In genomic region chr5:179804599-179804947, GRCh38 we compare ENCODE assay signal across 12 cellular contexts. TPM values are rescaled to one million over a fixed set of nuclear protein-coding genes. Genes with fewer than 3 reads are reported as not detected.
DNase-seq lines count a peak whose midpoint lies in the region; FAIRE-seq and TF ChIP-seq lines count a peak whose summit lies in the region.
"Had no signal": no experiment of that assay in that cellular context is flagged by ENCODE, and none has a peak within 500 bp of the region (broad histone marks: within the 10 kb centered on the region; RNA-seq: fewer than 3 reads in every experiment).

No MANE protein-coding gene starts in this region.

- no peaks in the 10 kb centered on the region for H3K9me3 ChIP-seq in kidney (ENCODE audit: control insufficient read depth in 1 of 2, low read length in 2 of 2)
- H3K9me3 ChIP-seq in stomach, result no peaks in the 10 kb centered on the region
- H3K9me3 ChIP-seq: heart left ventricle had no signal

- TF ChIP-seq CTCF in kidney (IDR thresholded peaks at IDR 0.05; ENCODE audit: borderline replicate concordance, extremely low read depth, insufficient read depth) (no peak), stomach (IDR thresholded peaks at IDR 0.05) (no peak)

- TF ChIP-seq POLR2A in stomach (IDR thresholded peaks at IDR 0.05), result no peak

- H3K4me1 ChIP-seq in kidney (ENCODE audit: control insufficient read depth in 1 of 2, insufficient read depth in 1 of 2, low read depth in 1 of 2, low read length in 2 of 2) (peaks cover 20 to 31% of the 10 kb centered on the region in 2 donors), stomach (peaks cover 54 to 65% (median 63%) of the 10 kb centered on the region in 4 donors)

- no peak for TF ChIP-seq EP300 in stomach (IDR thresholded peaks at IDR 0.05)

- no peaks in the 10 kb centered on the region for H3K27me3 Mint-ChIP-seq in T-helper 1 cell treated with Interleukin-12 subunit alpha and Interleukin-12 subunit beta and Interleukin-4 antibody, amounts not matched to agents 30 μg/mL and 1 μg/mL, for 36 hours (ENCODE audit: low read depth)
- no peaks in the 10 kb centered on the region for H3K27me3 Mint-ChIP-seq in activated T-helper 2 cell treated with anti-CD3 and anti-CD28 coated beads, Interferon-gamma antibody, Interleukin-2, Interleukin-4, amounts not matched to agents 10 μg/mL and 5 μg/mL and 100 μg/mL, durations not matched to agents 14 hours and 24 hours and 36 hours (ENCODE audit: low read depth)

- H3K4me3 Mint-ChIP-seq in T-helper 1 cell treated with Interleukin-12 subunit alpha and Interleukin-12 subunit beta and Interleukin-4 antibody, amounts not matched to agents 30 μg/mL and 1 μg/mL, for 36 hours, result peak overlapping the region; percentile 85
- peak overlapping the region; percentile 87 for H3K4me3 Mint-ChIP-seq in activated T-helper 2 cell treated with anti-CD3 and anti-CD28 coated beads, Interferon-gamma antibody, Interleukin-2, Interleukin-4, amounts not matched to agents 10 μg/mL and 5 μg/mL and 100 μg/mL, durations not matched to agents 14 hours and 24 hours and 36 hours (ENCODE audit: low read depth)

- no peaks in the 10 kb centered on the region for H3K9me3 Mint-ChIP-seq in T-helper 1 cell treated with Interleukin-12 subunit alpha and Interleukin-12 subunit beta and Interleukin-4 antibody, amounts not matched to agents 30 μg/mL and 1 μg/mL, for 36 hours
- H3K9me3 Mint-ChIP-seq in activated T-helper 2 cell treated with anti-CD3 and anti-CD28 coated beads, Interferon-gamma antibody, Interleukin-2, Interleukin-4, amounts not matched to agents 10 μg/mL and 5 μg/mL and 100 μg/mL, durations not matched to agents 14 hours and 24 hours and 36 hours, result no peaks in the 10 kb centered on the region

- FAIRE-seq in kidney (lab: Jason Lieb, UNC), result no peak
- FAIRE-seq: GM18507 had no signal

- peaks cover 6% of the 10 kb centered on the region for H3K36me3 Mint-ChIP-seq in T-helper 1 cell treated with Interleukin-12 subunit alpha and Interleukin-12 subunit beta and Interleukin-4 antibody, amounts not matched to agents 30 μg/mL and 1 μg/mL, for 36 hours (ENCODE audit: low read depth)
- H3K36me3 Mint-ChIP-seq in activated T-helper 2 cell treated with anti-CD3 and anti-CD28 coated beads, Interferon-gamma antibody, Interleukin-2, Interleukin-4, amounts not matched to agents 10 μg/mL and 5 μg/mL and 100 μg/mL, durations not matched to agents 14 hours and 24 hours and 36 hours (ENCODE audit: low read depth), result peaks cover 24% of the 10 kb centered on the region

- peak overlapping the region in 1 of 2 donors; percentile 73 for H3K9ac ChIP-seq in kidney (ENCODE audit: low read length in 2 of 2)

- no peaks in the 10 kb centered on the region for H3K27me3 ChIP-seq in stomach
- H3K27me3 ChIP-seq: heart left ventricle had no signal

- peak overlapping the region; percentile 44 to 62 for H3K4me3 ChIP-seq in kidney (ENCODE audit: low read length in 2 of 2)
- peak overlapping the region in 3 of 4 donors; percentile 92 to 96 (median 93) for H3K4me3 ChIP-seq in stomach

- H3K27ac Mint-ChIP-seq in T-helper 1 cell treated with Interleukin-12 subunit alpha and Interleukin-12 subunit beta and Interleukin-4 antibody, amounts not matched to agents 30 μg/mL and 1 μg/mL, for 36 hours, result no peak overlapping the region
- H3K27ac Mint-ChIP-seq in activated T-helper 2 cell treated with anti-CD3 and anti-CD28 coated beads, Interferon-gamma antibody, Interleukin-2, Interleukin-4, amounts not matched to agents 10 μg/mL and 5 μg/mL and 100 μg/mL, durations not matched to agents 14 hours and 24 hours and 36 hours, result peak overlapping the region; percentile 87

- intact Hi-C loops in activated T-helper 2 cell treated with anti-CD3 and anti-CD28 coated beads, Interferon-gamma antibody, Interleukin-2, Interleukin-4, amounts not matched to agents 10 μg/mL and 5 μg/mL and 100 μg/mL, durations not matched to agents 14 hours and 24 hours and 36 hours (cut with micrococcal nuclease), result loop anchor here (5.0 to 10.0 kb wide), 4 partner anchors 33 to 182 kb away; partner anchors contain the start of genes CANX and HNRNPH1
- intact Hi-C loops in kidney (cut with DNase I) (no loop called here), stomach (cut with DNase I; ENCODE audit: low total_unique reads) (no loop called here)

- H3K4me1 Mint-ChIP-seq in T-helper 1 cell treated with Interleukin-12 subunit alpha and Interleukin-12 subunit beta and Interleukin-4 antibody, amounts not matched to agents 30 μg/mL and 1 μg/mL, for 36 hours (ENCODE audit: low read depth), result peaks cover 26% of the 10 kb centered on the region
- H3K4me1 Mint-ChIP-seq in activated T-helper 2 cell treated with anti-CD3 and anti-CD28 coated beads, Interferon-gamma antibody, Interleukin-2, Interleukin-4, amounts not matched to agents 10 μg/mL and 5 μg/mL and 100 μg/mL, durations not matched to agents 14 hours and 24 hours and 36 hours (ENCODE audit: low read depth), result peaks cover 30% of the 10 kb centered on the region

- H3K36me3 ChIP-seq in kidney (ENCODE audit: control insufficient read depth in 1 of 2, insufficient read depth in 2 of 2, low read length in 2 of 2), result peaks cover 4 to 10% of the 10 kb centered on the region in 2 donors
- peaks cover 19 to 30% (median 24%) of the 10 kb centered on the region in 4 donors for H3K36me3 ChIP-seq in stomach

- DNase-seq in T-helper 1 cell (no peak), kidney (no peak), stomach (no peak), GM19240 (ENCODE audit: insufficient read length, low spot score) (no peak), NCI-H2107 (lab: John Stamatoyannopoulos, UW) (no peak)
- no peak for DNase-seq in activated T-helper 2 cell treated with anti-CD3 and anti-CD28 coated beads, Interferon-gamma antibody, Interleukin-2, Interleukin-4, amounts not matched to agents 10 μg/mL and 5 μg/mL and 100 μg/mL, durations not matched to agents 14 hours and 24 hours and 36 hours (ENCODE audit: low spot score)
- no peak for DNase-seq in activated effector memory CD4-positive, alpha-beta T cell treated with Interleukin-2 at 50 U/mL for 16 hours
- DNase-seq: ACHN, NCI-H345 had no signal

- WGBS in stomach, 5 donors, result 72 to 81% (median 80%) methylated on average over 6 of the region's 6 CpGs

- H3K27ac ChIP-seq in kidney (ENCODE audit: low read depth in 2 of 2, low read length in 2 of 2) (peak overlapping the region in 1 of 2 donors; percentile 91), stomach (peak overlapping the region; percentile 94 to 99 (median 95))

RNA-seq across cellular contexts. Expression of gene MGAT4B, which starts 2.1 kb away (rescaled TPM):
- 135 and 139 TPM in 2 replicates for total RNA-seq in activated T-helper 2 cell treated with anti-CD3 and anti-CD28 coated beads, Interferon-gamma antibody, Interleukin-2, Interleukin-4, amounts not matched to agents 10 μg/mL and 5 μg/mL and 100 μg/mL, durations not matched to agents 14 hours and 24 hours and 36 hours
- total RNA-seq in kidney (174 TPM), stomach (100 to 1,000 TPM; 149 to 617 (median 206) TPM)
- polyA plus RNA-seq in kidney (ENCODE audit: insufficient read depth, low read depth, low replicate concordance) (79.4 TPM), stomach (100 to 1,000 TPM in 2 of 3 donors, 10 to 100 TPM in 1; 85.0 to 115 (median 101) TPM)

RNA-seq across cellular contexts. Expression of gene LTC4S, which starts 10.8 kb away (rescaled TPM):
- total RNA-seq in activated T-helper 2 cell treated with anti-CD3 and anti-CD28 coated beads, Interferon-gamma antibody, Interleukin-2, Interleukin-4, amounts not matched to agents 10 μg/mL and 5 μg/mL and 100 μg/mL, durations not matched to agents 14 hours and 24 hours and 36 hours, result 0.62 and 3.2 TPM in 2 replicates
- total RNA-seq in kidney (30.6 TPM), stomach (10 to 100 TPM in 2 of 5 donors, 1 to 10 TPM in 2, not detected in 1; 5.0 to 21.0 (median 13.3) TPM)
- polyA plus RNA-seq in kidney (ENCODE audit: insufficient read depth, low read depth, low replicate concordance) (20.1 TPM), stomach (1 to 10 TPM; 3.3 to 8.4 (median 8.2) TPM)

RNA-seq across cellular contexts. Expression of gene SQSTM1, which starts 16.1 kb away (rescaled TPM):
- 194 TPM in 2 replicates for total RNA-seq in activated T-helper 2 cell treated with anti-CD3 and anti-CD28 coated beads, Interferon-gamma antibody, Interleukin-2, Interleukin-4, amounts not matched to agents 10 μg/mL and 5 μg/mL and 100 μg/mL, durations not matched to agents 14 hours and 24 hours and 36 hours
- total RNA-seq in kidney (249 TPM), stomach (100 to 1,000 TPM; 163 to 693 (median 508) TPM)
- polyA plus RNA-seq in kidney (ENCODE audit: insufficient read depth, low read depth, low replicate concordance) (309 TPM), stomach (100 to 1,000 TPM; 166 to 251 (median 213) TPM)

RNA-seq across cellular contexts. Expression of gene MRNIP, which starts 54.0 kb away (rescaled TPM):
- total RNA-seq in activated T-helper 2 cell treated with anti-CD3 and anti-CD28 coated beads, Interferon-gamma antibody, Interleukin-2, Interleukin-4, amounts not matched to agents 10 μg/mL and 5 μg/mL and 100 μg/mL, durations not matched to agents 14 hours and 24 hours and 36 hours, result 24.4 and 30.1 TPM in 2 replicates
- total RNA-seq in kidney, result 36.6 TPM
- polyA plus RNA-seq in kidney (ENCODE audit: insufficient read depth, low read depth, low replicate concordance), result 25.3 TPM
- 10 to 100 TPM in 4 of 5 donors, 1 to 10 TPM in 1; 8.0 to 46.0 (median 27.0) TPM for total RNA-seq in stomach
- polyA plus RNA-seq in stomach, result 10 to 100 TPM; 15.1 to 31.1 (median 27.2) TPM
